ENCODE assay signal across 21 cellular contexts in the genomic region with DNA sequence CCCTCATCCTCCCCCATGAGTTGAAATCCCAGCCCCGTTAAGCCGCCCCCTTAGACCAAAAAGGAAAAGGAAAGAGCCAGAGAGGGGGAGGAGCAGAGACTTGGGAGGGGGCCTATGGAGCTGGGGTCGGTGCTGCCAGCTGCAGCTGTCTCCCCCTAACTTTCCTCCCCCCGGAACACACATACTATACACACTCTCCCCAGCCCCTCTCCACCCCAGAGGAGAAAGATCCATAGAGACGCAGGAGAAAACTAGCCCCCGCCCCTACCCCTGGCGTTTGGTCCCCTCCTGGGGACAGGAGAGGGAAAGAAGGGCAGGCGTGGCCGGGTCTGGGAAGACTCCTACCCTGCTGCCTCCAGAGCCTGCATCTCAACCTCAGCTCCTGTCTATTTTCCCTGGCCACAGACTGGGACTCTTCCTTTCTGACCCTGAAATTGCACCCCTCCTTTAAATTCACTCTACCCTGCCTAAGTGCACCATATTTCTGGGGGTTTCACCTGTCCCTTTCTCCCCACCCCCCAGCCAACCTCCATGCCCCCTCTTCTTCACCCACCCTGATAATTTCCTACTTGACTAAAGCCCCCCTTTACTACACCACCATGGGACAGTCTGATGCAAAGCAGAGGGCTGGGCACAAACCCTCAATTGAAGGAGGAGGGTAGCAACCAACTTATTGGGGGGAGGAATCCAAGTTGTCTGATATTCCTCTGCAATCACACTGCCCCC. TPM values are rescaled to one million over a fixed set of nuclear protein-coding genes. Genes with fewer than 3 reads are reported as not detected.
DNase-seq lines count a peak whose midpoint lies in the region; ATAC-seq and TF ChIP-seq lines count a peak whose summit lies in the region.
"Had no signal": no experiment of that assay in that cellular context is flagged by ENCODE, and none has a peak within 500 bp of the region (broad histone marks: within the 10 kb centered on the region; RNA-seq: fewer than 3 reads in every experiment).

No MANE protein-coding gene starts in this region.

- H3K4me3 ChIP-seq in WERI-Rb-1 (ENCODE audit: low read depth, low read length) = peak overlapping the region; percentile 86
- peak overlapping the region; percentile 67 for H3K4me3 ChIP-seq in suprapubic skin
- H3K4me3 ChIP-seq in stomach = no peak overlapping the region
- H3K4me3 ChIP-seq: body of pancreas had no signal

- in situ Hi-C loops in ACHN (cut with HindIII; ENCODE audit: low pct_ligation_motif_present, low pct_unique_long_range_greater_than_20kb, low sequenced_read_pairs) = no loop called here

- CTCF ChIA-PET in activated naive CD4-positive, alpha-beta T cell treated with anti-CD3 and anti-CD28 coated beads, Interleukin-2, amount 10 ng/mL, durations not matched to agents 7 days and 5 days (lab: Charles Lee) = interaction anchor here (1.0 to 1.8 kb wide), 2 partner anchors 34 to 217 kb away, joined by 3 to 6 read pairs; a partner anchor contains a TSS

- TF ChIP-seq CTCF in WERI-Rb-1 (IDR thresholded peaks at IDR 0.05; ENCODE audit: low read depth, low read length) = no peak
- no peak for TF ChIP-seq CTCF in suprapubic skin (IDR thresholded peaks at IDR 0.05)
- no peak for TF ChIP-seq CTCF in stomach (IDR thresholded peaks at IDR 0.05)

- H3K9me3 ChIP-seq in WERI-Rb-1 (ENCODE audit: severe bottlenecking) (no peaks in the 10 kb centered on the region), suprapubic skin (no peaks in the 10 kb centered on the region), stomach (no peaks in the 10 kb centered on the region)
- H3K9me3 ChIP-seq: body of pancreas, ovary had no signal

- no peaks in the 10 kb centered on the region for H3K9me3 Mint-ChIP-seq in activated naive CD4-positive, alpha-beta T cell treated with anti-CD3 and anti-CD28 coated beads, Interleukin-2, amount 50 U/mL, for 24 hours
- H3K9me3 Mint-ChIP-seq in activated naive CD4-positive, alpha-beta T cell treated with anti-CD3 and anti-CD28 coated beads, Interleukin-2, amount 10 ng/mL, durations not matched to agents 7 days and 5 days = no peaks in the 10 kb centered on the region
- H3K9me3 Mint-ChIP-seq: activated naive CD4-positive, alpha-beta T cell treated with anti-CD3 and anti-CD28 coated beads for 36 hours had no signal

- H3K4me3 Mint-ChIP-seq in activated naive CD4-positive, alpha-beta T cell treated with anti-CD3 and anti-CD28 coated beads, Interleukin-2, amount 50 U/mL, for 24 hours = no peak overlapping the region
- no peak overlapping the region for H3K4me3 Mint-ChIP-seq in activated naive CD4-positive, alpha-beta T cell treated with anti-CD3 and anti-CD28 coated beads, Interleukin-2, amount 10 ng/mL, durations not matched to agents 7 days and 5 days
- H3K4me3 Mint-ChIP-seq: activated CD4-positive, alpha-beta T cell treated with anti-CD3 and anti-CD28 coated beads for 36 hours; activated naive CD4-positive, alpha-beta T cell treated with anti-CD3 and anti-CD28 coated beads for 36 hours had no signal

- TF ChIP-seq EP300 in suprapubic skin (IDR thresholded peaks at IDR 0.05) = no peak
- TF ChIP-seq EP300 in stomach (IDR thresholded peaks at IDR 0.05) = no peak

- peaks cover 69% of the 10 kb centered on the region for H3K4me1 ChIP-seq in suprapubic skin
- H3K4me1 ChIP-seq in stomach = peaks cover 33 to 58% (median 52%) of the 10 kb centered on the region in 4 donors

- H3K27ac ChIP-seq in WERI-Rb-1 = peak overlapping the region; percentile 95
- peak overlapping the region; percentile 98 for H3K27ac ChIP-seq in suprapubic skin
- H3K27ac ChIP-seq in stomach = no peak overlapping the region
- H3K27ac ChIP-seq: body of pancreas had no signal

- intact Hi-C loops in stomach (cut with DNase I; ENCODE audit: low total_unique reads) = no loop called here

- TF ChIP-seq POLR2A in suprapubic skin (IDR thresholded peaks at IDR 0.05) (no peak), stomach (IDR thresholded peaks at IDR 0.05) (no peak)

- WGBS in suprapubic skin = 9% methylated on average over 9 of the region's 9 CpGs
- 6 to 12% (median 7%) methylated on average over 9 of the region's 9 CpGs for WGBS in stomach, 5 donors

- DNase-seq in activated naive CD4-positive, alpha-beta T cell treated with anti-CD3 and anti-CD28 coated beads, Interleukin-2, amount 10 ng/mL, durations not matched to agents 7 days and 5 days = no peak
- DNase-seq in WERI-Rb-1 = no peak
- peak; percentile 90 for DNase-seq in left kidney (ENCODE audit: low read depth, low spot score)
- no peak for DNase-seq in suprapubic skin (ENCODE audit: low spot score in 2 of 2)
- DNase-seq in stomach = no peak
- no peak for DNase-seq in ACHN
- DNase-seq: activated CD4-positive, alpha-beta T cell treated with anti-CD3 and anti-CD28 coated beads for 36 hours; activated CD8-positive, alpha-beta memory T cell treated with anti-CD3 and anti-CD28 coated beads, Interleukin-2, amount 50 U/mL, for 48 hours; activated naive CD4-positive, alpha-beta T cell treated with anti-CD3 and anti-CD28 coated beads for 36 hours; body of pancreas; dermis blood vessel endothelial cell; GOT3; NCI-H1694; NCI-H446 treated with DMSO at 0.1 percent for 48 hours; ovary; SHP77 treated with DMSO at 0.1 percent for 48 hours; T1000 had no signal

- peak overlapping the region; percentile 30 for H3K27ac Mint-ChIP-seq in activated naive CD4-positive, alpha-beta T cell treated with anti-CD3 and anti-CD28 coated beads, Interleukin-2, amount 50 U/mL, for 24 hours
- H3K27ac Mint-ChIP-seq in activated naive CD4-positive, alpha-beta T cell treated with anti-CD3 and anti-CD28 coated beads, Interleukin-2, amount 10 ng/mL, durations not matched to agents 7 days and 5 days = no peak overlapping the region
- H3K27ac Mint-ChIP-seq: activated CD4-positive, alpha-beta T cell treated with anti-CD3 and anti-CD28 coated beads for 36 hours; activated naive CD4-positive, alpha-beta T cell treated with anti-CD3 and anti-CD28 coated beads for 36 hours had no signal

- H3K27me3 Mint-ChIP-seq in activated naive CD4-positive, alpha-beta T cell treated with anti-CD3 and anti-CD28 coated beads, Interleukin-2, amount 50 U/mL, for 24 hours = peaks cover 68% of the 10 kb centered on the region
- H3K27me3 Mint-ChIP-seq in activated naive CD4-positive, alpha-beta T cell treated with anti-CD3 and anti-CD28 coated beads, Interleukin-2, amount 10 ng/mL, durations not matched to agents 7 days and 5 days = peaks cover 100% of the 10 kb centered on the region

- no peaks in the 10 kb centered on the region for H3K27me3 ChIP-seq in WERI-Rb-1 (ENCODE audit: insufficient read depth, low read depth, severe bottlenecking)
- H3K27me3 ChIP-seq in suprapubic skin = peaks cover 14% of the 10 kb centered on the region
- H3K27me3 ChIP-seq in stomach = peaks cover 69 to 100% (median 100%) of the 10 kb centered on the region in 3 donors
- H3K27me3 ChIP-seq: ovary had no signal

- H3K36me3 ChIP-seq in WERI-Rb-1 = peaks cover 4% of the 10 kb centered on the region
- no peaks in the 10 kb centered on the region for H3K36me3 ChIP-seq in suprapubic skin
- H3K36me3 ChIP-seq in stomach = no peaks in the 10 kb centered on the region
- H3K36me3 ChIP-seq: ovary had no signal

- no peaks in the 10 kb centered on the region for H3K36me3 Mint-ChIP-seq in activated naive CD4-positive, alpha-beta T cell treated with anti-CD3 and anti-CD28 coated beads, Interleukin-2, amount 50 U/mL, for 24 hours
- H3K36me3 Mint-ChIP-seq in activated naive CD4-positive, alpha-beta T cell treated with anti-CD3 and anti-CD28 coated beads, Interleukin-2, amount 10 ng/mL, durations not matched to agents 7 days and 5 days = peaks cover 2% of the 10 kb centered on the region

- H3K4me1 Mint-ChIP-seq in activated naive CD4-positive, alpha-beta T cell treated with anti-CD3 and anti-CD28 coated beads, Interleukin-2, amount 50 U/mL, for 24 hours = peaks cover 49% of the 10 kb centered on the region
- H3K4me1 Mint-ChIP-seq in activated naive CD4-positive, alpha-beta T cell treated with anti-CD3 and anti-CD28 coated beads, Interleukin-2, amount 10 ng/mL, durations not matched to agents 7 days and 5 days = peaks cover 24% of the 10 kb centered on the region

- ATAC-seq in GM21360 (IDR thresholded peaks at IDR 0.05; ENCODE audit: unreplicated experiment) = no peak
- ATAC-seq: activated CD4-positive, alpha-beta T cell treated with anti-CD3 and anti-CD28 coated beads for 36 hours; body of pancreas had no signal

RNA-seq across cellular contexts. Expression of a gene that starts 1.6 kb away (rescaled TPM):
- total RNA-seq in suprapubic skin (10 to 100 TPM in 1 of 4 donors, 1 to 10 TPM in 3; 4.9 to 12.2 (median 6.1) TPM), stomach (not detected)
- under 1 TPM in 1 of 3 donors, not detected in 2; 0.08 TPM for polyA plus RNA-seq in stomach
- total RNA-seq: activated CD4-positive, alpha-beta T cell treated with anti-CD3 and anti-CD28 coated beads for 36 hours; activated naive CD4-positive, alpha-beta T cell treated with anti-CD3 and anti-CD28 coated beads for 36 hours; body of pancreas; mononuclear cell had no signal

RNA-seq across cellular contexts. Expression of a gene that starts 10.4 kb away (rescaled TPM):
- total RNA-seq in suprapubic skin (1 to 10 TPM in 3 of 4 donors, under 1 TPM in 1; 0.23 to 8.4 (median 1.6) TPM), stomach (not detected)
- polyA plus RNA-seq in stomach = under 1 TPM in 1 of 3 donors, not detected in 2; 0.08 TPM
- total RNA-seq: activated CD4-positive, alpha-beta T cell treated with anti-CD3 and anti-CD28 coated beads for 36 hours; activated naive CD4-positive, alpha-beta T cell treated with anti-CD3 and anti-CD28 coated beads for 36 hours; body of pancreas; dermis blood vessel endothelial cell; mononuclear cell had no signal

RNA-seq across cellular contexts. Expression of a gene that starts 13.4 kb away (rescaled TPM):
- total RNA-seq in suprapubic skin (10 to 100 TPM in 3 of 4 donors, 1 to 10 TPM in 1; 8.8 to 24.7 (median 13.3) TPM), stomach (not detected)
- not detected for polyA plus RNA-seq in stomach
- total RNA-seq: activated CD4-positive, alpha-beta T cell treated with anti-CD3 and anti-CD28 coated beads for 36 hours; activated naive CD4-positive, alpha-beta T cell treated with anti-CD3 and anti-CD28 coated beads for 36 hours; body of pancreas; mononuclear cell had no signal

RNA-seq across cellular contexts. Expression of a gene that starts 23.6 kb away (rescaled TPM):
- total RNA-seq in suprapubic skin = 10 to 100 TPM in 2 of 4 donors, 1 to 10 TPM in 2; 1.4 to 15.7 (median 10.7) TPM
- total RNA-seq in stomach = not detected
- polyA plus RNA-seq in stomach = not detected
- total RNA-seq: activated CD4-positive, alpha-beta T cell treated with anti-CD3 and anti-CD28 coated beads for 36 hours; activated naive CD4-positive, alpha-beta T cell treated with anti-CD3 and anti-CD28 coated beads for 36 hours; body of pancreas; dermis blood vessel endothelial cell; mononuclear cell had no signal
- polyA plus RNA-seq: esophagus had no signal

RNA-seq across cellular contexts. Expression of a gene that starts 25.4 kb away (rescaled TPM):
- 1 to 10 TPM; 3.1 to 3.7 (median 3.5) TPM for total RNA-seq in suprapubic skin
- not detected for total RNA-seq in stomach
- polyA plus RNA-seq in stomach = not detected
- total RNA-seq: activated CD4-positive, alpha-beta T cell treated with anti-CD3 and anti-CD28 coated beads for 36 hours; activated naive CD4-positive, alpha-beta T cell treated with anti-CD3 and anti-CD28 coated beads for 36 hours; body of pancreas; dermis blood vessel endothelial cell; mononuclear cell had no signal
- polyA plus RNA-seq: esophagus had no signal

Comparison
In these comparisons a context has a peak if more than half of its experiments do, and no peak if none do; other contexts are left out.
1. H3K27ac ChIP-seq: peak in WERI-Rb-1 (single experiment) and suprapubic skin (single experiment); none in stomach (0 of 5).
2. H3K4me3 ChIP-seq: peak in WERI-Rb-1 (single experiment) and suprapubic skin (single experiment); none in stomach (0 of 4).
3. RNA of a gene that starts 1.6 kb away (total RNA-seq): 4.9 to 12.2 TPM in suprapubic skin; not detected in stomach; every median in the first group is over 4 times any median in the second.
4. RNA of a gene that starts 13.4 kb away (total RNA-seq): 8.8 to 24.7 TPM in suprapubic skin; not detected in stomach; every median in the first group is over 4 times any median in the second.